In genomic region chr20:5529331-5530142, GRCh38 we compare ENCODE assay signal across 8 cellular contexts.
DNase-seq lines count a peak whose midpoint lies in the region; FAIRE-seq and TF ChIP-seq lines count a peak whose summit lies in the region.

No MANE protein-coding gene starts in this region.

- H3K27ac ChIP-seq in HEK293 (ENCODE audit: extremely low read depth, low read depth, low read length) (no peak overlapping the region), SJCRH30 (no peak overlapping the region), osteoblast (ENCODE audit: low read depth, low read length) (no peak overlapping the region), suprapubic skin (no peak overlapping the region)

- CTCF ChIA-PET in HEK293 (lab: Yijun Ruan, JAX) = interaction anchor here (0.6 to 5.4 kb wide), 46 partner anchors 8 to 1266 kb away, joined by 3 to 103 read pairs (median 4); no protein-coding TSS in a partner anchor

- H3K27me3 ChIP-seq in SJCRH30 (no peaks in the 10 kb centered on the region), osteoblast (ENCODE audit: insufficient read depth, low read length) (peaks cover 6% of the 10 kb centered on the region), suprapubic skin (no peaks in the 10 kb centered on the region)

- H3K4me3 ChIP-seq in HEK293 (ENCODE audit: low read depth, low read length) (no peak overlapping the region), SJCRH30 (no peak overlapping the region), osteoblast (ENCODE audit: insufficient read depth, low read length) (peak overlapping the region; percentile 57), suprapubic skin (no peak overlapping the region)

- no peaks in the 10 kb centered on the region for H3K79me2 ChIP-seq in osteoblast (ENCODE audit: insufficient read depth, low read length)

- H3K9me3 ChIP-seq in HEK293 (ENCODE audit: control insufficient read depth, insufficient read depth, low read depth, low read length) (no peaks in the 10 kb centered on the region), SJCRH30 (replicated peaks) (no peaks in the 10 kb centered on the region), osteoblast (ENCODE audit: low read depth, low read length) (no peaks in the 10 kb centered on the region), suprapubic skin (no peaks in the 10 kb centered on the region)

- 23% methylated on average over 26 of the region's 27 CpGs for WGBS in suprapubic skin

- TF ChIP-seq EP300 in suprapubic skin (IDR thresholded peaks at IDR 0.05) = no peak

- POLR2A ChIA-PET in HEK293 (lab: Yijun Ruan, JAX) = no interaction called here

- TF ChIP-seq POLR2A in suprapubic skin (IDR thresholded peaks at IDR 0.05) = no peak

- H2AFZ ChIP-seq in osteoblast (ENCODE audit: low read length) = peak overlapping the region; percentile 76

- DNase-seq in ELR (ENCODE audit: low read depth) (peak; percentile 84), NAMALWA (ENCODE audit: low spot score) (peak; percentile 91), SJCRH30 (peak; percentile 62 to 79), activated gamma-delta T cell (lab: John Stamatoyannopoulos, UW) (peak; percentile 35), frontal cortex (ENCODE audit: low spot score in 2 of 2) (peak; percentile 18 to 48), osteoblast (ENCODE audit: insufficient read length, low spot score, missing footprints) (no peak), suprapubic skin (ENCODE audit: low spot score in 2 of 2) (peak; percentile 83 to 92)

- H3K36me3 ChIP-seq in HEK293 (ENCODE audit: control insufficient read depth in 2 of 2, insufficient read depth in 1 of 2, low read length in 2 of 2) (no peaks in the 10 kb centered on the region), SJCRH30 (no peaks in the 10 kb centered on the region), osteoblast (ENCODE audit: insufficient read depth, low read length) (no peaks in the 10 kb centered on the region), suprapubic skin (no peaks in the 10 kb centered on the region)

- peak overlapping the region; percentile 77 for H3K4me2 ChIP-seq in osteoblast (ENCODE audit: insufficient read depth, low read length)

- TF ChIP-seq CTCF in HEK293 (tag by site-specific recombination; IDR thresholded peaks at IDR 0.05) (peak; percentile 63; the same call in 1 of the 2 replicates), osteoblast (IDR thresholded peaks at IDR 0.05; ENCODE audit: extremely low read depth, low read depth, low read length) (peak; percentile 97), suprapubic skin (IDR thresholded peaks at IDR 0.05) (peak in 1 of 2 donors; percentile 81)

- FAIRE-seq in frontal cortex (lab: Jason Lieb, UNC) = no peak

- H3K4me1 ChIP-seq in HEK293 (ENCODE audit: control insufficient read depth, insufficient read depth, low read length) (no peaks in the 10 kb centered on the region), SJCRH30 (no peaks in the 10 kb centered on the region), osteoblast (ENCODE audit: insufficient read depth, low read length) (peaks cover 14% of the 10 kb centered on the region), suprapubic skin (peaks cover 19% of the 10 kb centered on the region)

- peaks cover 3% of the 10 kb centered on the region for H4K20me1 ChIP-seq in osteoblast (ENCODE audit: insufficient read depth, low read length)

TF ChIP-seq in HEK293, 187 proteins besides CTCF, POLR2A, EP300 and RAD21 (continues in another document):
- TF ChIP-seq ZBTB17 (tag by site-specific recombination; IDR thresholded peaks at IDR 0.05) (peak; percentile 77; the same call in 1 of the 2 replicates), ZBTB8A (tag by site-specific recombination; IDR thresholded peaks at IDR 0.05) (no peak), EGR2 (tag by site-specific recombination; IDR thresholded peaks at IDR 0.05; ENCODE audit: low read depth) (0 out of 2 replicates have a peak, but pooled peaks have one; percentile 5), ZNF654 (tag by site-specific recombination; IDR thresholded peaks at IDR 0.05; ENCODE audit: low read depth) (peak; percentile 91), ZBTB11 (tag by site-specific recombination; conservative IDR thresholded peaks at IDR 0.05; ENCODE audit: low read depth) (no peak), ZNF280D (tag by site-specific recombination; IDR thresholded peaks at IDR 0.05) (no peak), ZNF335 (tag by site-specific recombination; conservative IDR thresholded peaks at IDR 0.05) (peak; percentile 67), IKZF3 (tag by site-specific recombination; IDR thresholded peaks at IDR 0.05) (peak; percentile 24; the same call in 1 of the 2 replicates), AEBP2 (tag by site-specific recombination; IDR thresholded peaks at IDR 0.05; ENCODE audit: borderline replicate concordance) (no peak), ZNF121 (tag by site-specific recombination; IDR thresholded peaks at IDR 0.05) (peak; percentile 75), ZFP3 (tag by site-specific recombination; IDR thresholded peaks at IDR 0.05; ENCODE audit: low read depth) (no peak), ZBTB26 (tag by site-specific recombination; optimal IDR thresholded peaks at IDR 0.05) (no peak), ZNF426 (tag by site-specific recombination; IDR thresholded peaks at IDR 0.05) (no peak)
